Comparison of ENCODE assay signal across 1 cellular context in the genomic region with DNA sequence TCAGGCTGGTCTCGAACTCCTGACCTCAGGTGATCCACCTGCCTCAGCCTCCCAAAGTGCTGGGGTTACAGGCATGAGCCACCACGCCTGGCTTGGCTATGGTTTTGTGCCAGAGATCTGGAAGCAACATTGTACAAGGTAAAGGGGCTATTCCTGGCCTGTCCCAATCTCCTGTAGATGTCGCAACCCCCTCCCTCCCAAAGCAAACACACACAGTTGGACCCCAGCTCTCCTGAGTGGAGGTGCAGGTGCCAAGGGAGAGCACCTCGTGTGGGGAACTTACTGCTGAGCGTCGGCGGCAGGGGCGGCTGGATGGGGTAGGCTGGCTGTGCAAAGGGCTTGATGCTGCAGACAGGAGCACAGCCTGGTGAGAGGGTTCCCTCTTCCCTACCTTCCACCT.
TF ChIP-seq lines count a peak whose summit lies in the region.

No MANE protein-coding gene starts in this region.

TF ChIP-seq in HepG2, 621 proteins besides CTCF, POLR2A, EP300 and RAD21 (continued from another document and continues in another):
- TF ChIP-seq TAF1 (CRISPR knock-in tag; IDR thresholded peaks at IDR 0.05) (no peak), ZC3H13 (CRISPR knock-in tag; IDR thresholded peaks at IDR 0.05) (no peak), MED13 (CRISPR knock-in tag; IDR thresholded peaks at IDR 0.05) (no peak), ARNT (IDR thresholded peaks at IDR 0.05) (no peak), ZNF446 (CRISPR knock-in tag; IDR thresholded peaks at IDR 0.05) (no peak), ZNF34 (CRISPR knock-in tag; IDR thresholded peaks at IDR 0.05; ENCODE audit: borderline replicate concordance) (no peak), ZNF781 (CRISPR knock-in tag; IDR thresholded peaks at IDR 0.05; ENCODE audit: borderline replicate concordance, not compliant biosample characterization) (no peak), ZNF724P (CRISPR knock-in tag; IDR thresholded peaks at IDR 0.05; ENCODE audit: borderline replicate concordance) (no peak), TBX2 (CRISPR knock-in tag; IDR thresholded peaks at IDR 0.05; ENCODE audit: borderline replicate concordance) (no peak), ZNF143 (CRISPR knock-in tag; IDR thresholded peaks at IDR 0.05) (no peak), SIX1 (CRISPR knock-in tag; IDR thresholded peaks at IDR 0.05; ENCODE audit: borderline replicate concordance) (no peak), SP4 (CRISPR knock-in tag; IDR thresholded peaks at IDR 0.05) (no peak), ZNF234 (CRISPR knock-in tag; conservative IDR thresholded peaks at IDR 0.05) (no peak), SP5 (CRISPR knock-in tag; IDR thresholded peaks at IDR 0.05; ENCODE audit: borderline replicate concordance, low read depth) (no peak), AGO2 (optimal IDR thresholded peaks at IDR 0.05; ENCODE audit: low read depth, low read length) (peak; percentile 48), ZNF550 (CRISPR knock-in tag; IDR thresholded peaks at IDR 0.05; ENCODE audit: borderline replicate concordance) (no peak), ZSCAN22 (CRISPR knock-in tag; IDR thresholded peaks at IDR 0.05) (no peak), HNF4A (CRISPR knock-in tag; IDR thresholded peaks at IDR 0.05) (0 out of 2 replicates have a peak, but pooled peaks have one; percentile 11), RFXAP (CRISPR knock-in tag; IDR thresholded peaks at IDR 0.05; ENCODE audit: borderline replicate concordance) (no peak), SOX5 (CRISPR knock-in tag; IDR thresholded peaks at IDR 0.05; ENCODE audit: borderline replicate concordance) (no peak), CEBPG (CRISPR knock-in tag; IDR thresholded peaks at IDR 0.05) (peak; percentile 78), ZFP82 (CRISPR knock-in tag; IDR thresholded peaks at IDR 0.05; ENCODE audit: borderline replicate concordance) (no peak), NPAS2 (CRISPR knock-in tag; IDR thresholded peaks at IDR 0.05; ENCODE audit: borderline replicate concordance) (no peak), PTBP1 (IDR thresholded peaks at IDR 0.05; ENCODE audit: low read depth, low read length, poor library complexity, severe bottlenecking) (no peak), ZNF20 (CRISPR knock-in tag; IDR thresholded peaks at IDR 0.05) (no peak), NCOA1 (CRISPR knock-in tag; IDR thresholded peaks at IDR 0.05) (no peak), SP140L (CRISPR knock-in tag; IDR thresholded peaks at IDR 0.05; ENCODE audit: borderline replicate concordance) (no peak), EEA1 (CRISPR knock-in tag; IDR thresholded peaks at IDR 0.05; ENCODE audit: borderline replicate concordance) (no peak), RBM22 (optimal IDR thresholded peaks at IDR 0.05; ENCODE audit: low read length) (no peak)
- TF ChIP-seq, protein P1, sequence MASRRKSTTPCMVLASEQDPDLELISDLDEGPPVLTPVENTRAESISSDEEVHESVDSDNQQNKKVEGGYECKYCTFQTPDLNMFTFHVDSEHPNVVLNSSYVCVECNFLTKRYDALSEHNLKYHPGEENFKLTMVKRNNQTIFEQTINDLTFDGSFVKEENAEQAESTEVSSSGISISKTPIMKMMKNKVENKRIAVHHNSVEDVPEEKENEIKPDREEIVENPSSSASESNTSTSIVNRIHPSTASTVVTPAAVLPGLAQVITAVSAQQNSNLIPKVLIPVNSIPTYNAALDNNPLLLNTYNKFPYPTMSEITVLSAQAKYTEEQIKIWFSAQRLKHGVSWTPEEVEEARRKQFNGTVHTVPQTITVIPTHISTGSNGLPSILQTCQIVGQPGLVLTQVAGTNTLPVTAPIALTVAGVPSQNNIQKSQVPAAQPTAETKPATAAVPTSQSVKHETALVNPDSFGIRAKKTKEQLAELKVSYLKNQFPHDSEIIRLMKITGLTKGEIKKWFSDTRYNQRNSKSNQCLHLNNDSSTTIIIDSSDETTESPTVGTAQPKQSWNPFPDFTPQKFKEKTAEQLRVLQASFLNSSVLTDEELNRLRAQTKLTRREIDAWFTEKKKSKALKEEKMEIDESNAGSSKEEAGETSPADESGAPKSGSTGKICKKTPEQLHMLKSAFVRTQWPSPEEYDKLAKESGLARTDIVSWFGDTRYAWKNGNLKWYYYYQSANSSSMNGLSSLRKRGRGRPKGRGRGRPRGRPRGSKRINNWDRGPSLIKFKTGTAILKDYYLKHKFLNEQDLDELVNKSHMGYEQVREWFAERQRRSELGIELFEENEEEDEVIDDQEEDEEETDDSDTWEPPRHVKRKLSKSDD (CRISPR knock-in tag; IDR thresholded peaks at IDR 0.05; ENCODE audit: low read depth) = no peak
- TF ChIP-seq, protein P2, sequence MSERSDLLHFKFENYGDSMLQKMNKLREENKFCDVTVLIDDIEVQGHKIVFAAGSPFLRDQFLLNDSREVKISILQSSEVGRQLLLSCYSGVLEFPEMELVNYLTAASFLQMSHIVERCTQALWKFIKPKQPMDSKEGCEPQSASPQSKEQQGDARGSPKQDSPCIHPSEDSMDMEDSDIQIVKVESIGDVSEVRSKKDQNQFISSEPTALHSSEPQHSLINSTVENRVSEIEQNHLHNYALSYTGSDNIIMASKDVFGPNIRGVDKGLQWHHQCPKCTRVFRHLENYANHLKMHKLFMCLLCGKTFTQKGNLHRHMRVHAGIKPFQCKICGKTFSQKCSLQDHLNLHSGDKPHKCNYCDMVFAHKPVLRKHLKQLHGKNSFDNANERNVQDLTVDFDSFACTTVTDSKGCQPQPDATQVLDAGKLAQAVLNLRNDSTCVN (CRISPR knock-in tag; IDR thresholded peaks at IDR 0.05; ENCODE audit: borderline replicate concordance) = no peak
- TF ChIP-seq, protein P3, sequence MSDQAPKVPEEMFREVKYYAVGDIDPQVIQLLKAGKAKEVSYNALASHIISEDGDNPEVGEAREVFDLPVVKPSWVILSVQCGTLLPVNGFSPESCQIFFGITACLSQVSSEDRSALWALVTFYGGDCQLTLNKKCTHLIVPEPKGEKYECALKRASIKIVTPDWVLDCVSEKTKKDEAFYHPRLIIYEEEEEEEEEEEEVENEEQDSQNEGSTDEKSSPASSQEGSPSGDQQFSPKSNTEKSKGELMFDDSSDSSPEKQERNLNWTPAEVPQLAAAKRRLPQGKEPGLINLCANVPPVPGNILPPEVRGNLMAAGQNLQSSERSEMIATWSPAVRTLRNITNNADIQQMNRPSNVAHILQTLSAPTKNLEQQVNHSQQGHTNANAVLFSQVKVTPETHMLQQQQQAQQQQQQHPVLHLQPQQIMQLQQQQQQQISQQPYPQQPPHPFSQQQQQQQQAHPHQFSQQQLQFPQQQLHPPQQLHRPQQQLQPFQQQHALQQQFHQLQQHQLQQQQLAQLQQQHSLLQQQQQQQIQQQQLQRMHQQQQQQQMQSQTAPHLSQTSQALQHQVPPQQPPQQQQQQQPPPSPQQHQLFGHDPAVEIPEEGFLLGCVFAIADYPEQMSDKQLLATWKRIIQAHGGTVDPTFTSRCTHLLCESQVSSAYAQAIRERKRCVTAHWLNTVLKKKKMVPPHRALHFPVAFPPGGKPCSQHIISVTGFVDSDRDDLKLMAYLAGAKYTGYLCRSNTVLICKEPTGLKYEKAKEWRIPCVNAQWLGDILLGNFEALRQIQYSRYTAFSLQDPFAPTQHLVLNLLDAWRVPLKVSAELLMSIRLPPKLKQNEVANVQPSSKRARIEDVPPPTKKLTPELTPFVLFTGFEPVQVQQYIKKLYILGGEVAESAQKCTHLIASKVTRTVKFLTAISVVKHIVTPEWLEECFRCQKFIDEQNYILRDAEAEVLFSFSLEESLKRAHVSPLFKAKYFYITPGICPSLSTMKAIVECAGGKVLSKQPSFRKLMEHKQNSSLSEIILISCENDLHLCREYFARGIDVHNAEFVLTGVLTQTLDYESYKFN (CRISPR knock-in tag; conservative IDR thresholded peaks at IDR 0.05) = no peak
- TF ChIP-seq, protein P4, sequence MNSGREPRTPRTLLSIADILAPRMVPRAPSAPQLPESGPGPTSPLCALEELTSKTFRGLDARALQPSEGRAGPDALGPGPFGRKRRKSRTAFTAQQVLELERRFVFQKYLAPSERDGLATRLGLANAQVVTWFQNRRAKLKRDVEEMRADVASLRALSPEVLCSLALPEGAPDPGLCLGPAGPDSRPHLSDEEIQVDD (CRISPR knock-in tag; IDR thresholded peaks at IDR 0.05; ENCODE audit: borderline replicate concordance) = no peak
- TF ChIP-seq, protein P5, sequence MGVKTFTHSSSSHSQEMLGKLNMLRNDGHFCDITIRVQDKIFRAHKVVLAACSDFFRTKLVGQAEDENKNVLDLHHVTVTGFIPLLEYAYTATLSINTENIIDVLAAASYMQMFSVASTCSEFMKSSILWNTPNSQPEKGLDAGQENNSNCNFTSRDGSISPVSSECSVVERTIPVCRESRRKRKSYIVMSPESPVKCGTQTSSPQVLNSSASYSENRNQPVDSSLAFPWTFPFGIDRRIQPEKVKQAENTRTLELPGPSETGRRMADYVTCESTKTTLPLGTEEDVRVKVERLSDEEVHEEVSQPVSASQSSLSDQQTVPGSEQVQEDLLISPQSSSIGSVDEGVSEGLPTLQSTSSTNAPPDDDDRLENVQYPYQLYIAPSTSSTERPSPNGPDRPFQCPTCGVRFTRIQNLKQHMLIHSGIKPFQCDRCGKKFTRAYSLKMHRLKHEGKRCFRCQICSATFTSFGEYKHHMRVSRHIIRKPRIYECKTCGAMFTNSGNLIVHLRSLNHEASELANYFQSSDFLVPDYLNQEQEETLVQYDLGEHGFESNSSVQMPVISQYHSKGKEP (CRISPR knock-in tag; IDR thresholded peaks at IDR 0.05) = no peak
- TF ChIP-seq, protein P6, sequence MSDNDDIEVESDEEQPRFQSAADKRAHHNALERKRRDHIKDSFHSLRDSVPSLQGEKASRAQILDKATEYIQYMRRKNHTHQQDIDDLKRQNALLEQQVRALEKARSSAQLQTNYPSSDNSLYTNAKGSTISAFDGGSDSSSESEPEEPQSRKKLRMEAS (IDR thresholded peaks at IDR 0.05) = peak; percentile 39; the same call in 1 of the 2 replicates
- TF ChIP-seq, protein P7, sequence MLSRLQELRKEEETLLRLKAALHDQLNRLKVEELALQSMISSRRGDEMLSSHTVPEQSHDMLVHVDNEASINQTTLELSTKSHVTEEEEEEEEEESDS (CRISPR knock-in tag; IDR thresholded peaks at IDR 0.05; ENCODE audit: borderline replicate concordance) = no peak
- TF ChIP-seq, protein P8, sequence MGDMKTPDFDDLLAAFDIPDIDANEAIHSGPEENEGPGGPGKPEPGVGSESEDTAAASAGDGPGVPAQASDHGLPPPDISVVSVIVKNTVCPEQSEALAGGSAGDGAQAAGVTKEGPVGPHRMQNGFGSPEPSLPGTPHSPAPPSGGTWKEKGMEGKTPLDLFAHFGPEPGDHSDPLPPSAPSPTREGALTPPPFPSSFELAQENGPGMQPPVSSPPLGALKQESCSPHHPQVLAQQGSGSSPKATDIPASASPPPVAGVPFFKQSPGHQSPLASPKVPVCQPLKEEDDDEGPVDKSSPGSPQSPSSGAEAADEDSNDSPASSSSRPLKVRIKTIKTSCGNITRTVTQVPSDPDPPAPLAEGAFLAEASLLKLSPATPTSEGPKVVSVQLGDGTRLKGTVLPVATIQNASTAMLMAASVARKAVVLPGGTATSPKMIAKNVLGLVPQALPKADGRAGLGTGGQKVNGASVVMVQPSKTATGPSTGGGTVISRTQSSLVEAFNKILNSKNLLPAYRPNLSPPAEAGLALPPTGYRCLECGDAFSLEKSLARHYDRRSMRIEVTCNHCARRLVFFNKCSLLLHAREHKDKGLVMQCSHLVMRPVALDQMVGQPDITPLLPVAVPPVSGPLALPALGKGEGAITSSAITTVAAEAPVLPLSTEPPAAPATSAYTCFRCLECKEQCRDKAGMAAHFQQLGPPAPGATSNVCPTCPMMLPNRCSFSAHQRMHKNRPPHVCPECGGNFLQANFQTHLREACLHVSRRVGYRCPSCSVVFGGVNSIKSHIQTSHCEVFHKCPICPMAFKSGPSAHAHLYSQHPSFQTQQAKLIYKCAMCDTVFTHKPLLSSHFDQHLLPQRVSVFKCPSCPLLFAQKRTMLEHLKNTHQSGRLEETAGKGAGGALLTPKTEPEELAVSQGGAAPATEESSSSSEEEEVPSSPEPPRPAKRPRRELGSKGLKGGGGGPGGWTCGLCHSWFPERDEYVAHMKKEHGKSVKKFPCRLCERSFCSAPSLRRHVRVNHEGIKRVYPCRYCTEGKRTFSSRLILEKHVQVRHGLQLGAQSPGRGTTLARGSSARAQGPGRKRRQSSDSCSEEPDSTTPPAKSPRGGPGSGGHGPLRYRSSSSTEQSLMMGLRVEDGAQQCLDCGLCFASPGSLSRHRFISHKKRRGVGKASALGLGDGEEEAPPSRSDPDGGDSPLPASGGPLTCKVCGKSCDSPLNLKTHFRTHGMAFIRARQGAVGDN (CRISPR knock-in tag; IDR thresholded peaks at IDR 0.05) = peak; percentile 52; the same call in 1 of the 2 replicates
- TF ChIP-seq, protein P9, sequence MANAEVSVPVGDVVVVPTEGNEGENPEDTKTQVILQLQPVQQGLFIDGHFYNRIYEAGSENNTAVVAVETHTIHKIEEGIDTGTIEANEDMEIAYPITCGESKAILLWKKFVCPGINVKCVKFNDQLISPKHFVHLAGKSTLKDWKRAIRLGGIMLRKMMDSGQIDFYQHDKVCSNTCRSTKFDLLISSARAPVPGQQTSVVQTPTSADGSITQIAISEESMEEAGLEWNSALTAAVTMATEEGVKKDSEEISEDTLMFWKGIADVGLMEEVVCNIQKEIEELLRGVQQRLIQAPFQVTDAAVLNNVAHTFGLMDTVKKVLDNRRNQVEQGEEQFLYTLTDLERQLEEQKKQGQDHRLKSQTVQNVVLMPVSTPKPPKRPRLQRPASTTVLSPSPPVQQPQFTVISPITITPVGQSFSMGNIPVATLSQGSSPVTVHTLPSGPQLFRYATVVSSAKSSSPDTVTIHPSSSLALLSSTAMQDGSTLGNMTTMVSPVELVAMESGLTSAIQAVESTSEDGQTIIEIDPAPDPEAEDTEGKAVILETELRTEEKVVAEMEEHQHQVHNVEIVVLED (CRISPR knock-in tag; IDR thresholded peaks at IDR 0.05; ENCODE audit: borderline replicate concordance) = no peak
- TF ChIP-seq, protein P10, sequence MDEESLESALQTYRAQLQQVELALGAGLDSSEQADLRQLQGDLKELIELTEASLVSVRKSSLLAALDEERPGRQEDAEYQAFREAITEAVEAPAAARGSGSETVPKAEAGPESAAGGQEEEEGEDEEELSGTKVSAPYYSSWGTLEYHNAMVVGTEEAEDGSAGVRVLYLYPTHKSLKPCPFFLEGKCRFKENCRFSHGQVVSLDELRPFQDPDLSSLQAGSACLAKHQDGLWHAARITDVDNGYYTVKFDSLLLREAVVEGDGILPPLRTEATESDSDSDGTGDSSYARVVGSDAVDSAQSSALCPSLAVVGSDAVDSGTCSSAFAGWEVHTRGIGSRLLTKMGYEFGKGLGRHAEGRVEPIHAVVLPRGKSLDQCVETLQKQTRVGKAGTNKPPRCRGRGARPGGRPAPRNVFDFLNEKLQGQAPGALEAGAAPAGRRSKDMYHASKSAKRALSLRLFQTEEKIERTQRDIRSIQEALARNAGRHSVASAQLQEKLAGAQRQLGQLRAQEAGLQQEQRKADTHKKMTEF (CRISPR knock-in tag; IDR thresholded peaks at IDR 0.05) = no peak
- TF ChIP-seq, protein P11, sequence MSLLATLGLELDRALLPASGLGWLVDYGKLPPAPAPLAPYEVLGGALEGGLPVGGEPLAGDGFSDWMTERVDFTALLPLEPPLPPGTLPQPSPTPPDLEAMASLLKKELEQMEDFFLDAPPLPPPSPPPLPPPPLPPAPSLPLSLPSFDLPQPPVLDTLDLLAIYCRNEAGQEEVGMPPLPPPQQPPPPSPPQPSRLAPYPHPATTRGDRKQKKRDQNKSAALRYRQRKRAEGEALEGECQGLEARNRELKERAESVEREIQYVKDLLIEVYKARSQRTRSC (CRISPR knock-in tag; IDR thresholded peaks at IDR 0.05; ENCODE audit: low read depth) = no peak
- TF ChIP-seq, protein P12, sequence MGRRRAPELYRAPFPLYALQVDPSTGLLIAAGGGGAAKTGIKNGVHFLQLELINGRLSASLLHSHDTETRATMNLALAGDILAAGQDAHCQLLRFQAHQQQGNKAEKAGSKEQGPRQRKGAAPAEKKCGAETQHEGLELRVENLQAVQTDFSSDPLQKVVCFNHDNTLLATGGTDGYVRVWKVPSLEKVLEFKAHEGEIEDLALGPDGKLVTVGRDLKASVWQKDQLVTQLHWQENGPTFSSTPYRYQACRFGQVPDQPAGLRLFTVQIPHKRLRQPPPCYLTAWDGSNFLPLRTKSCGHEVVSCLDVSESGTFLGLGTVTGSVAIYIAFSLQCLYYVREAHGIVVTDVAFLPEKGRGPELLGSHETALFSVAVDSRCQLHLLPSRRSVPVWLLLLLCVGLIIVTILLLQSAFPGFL (CRISPR knock-in tag; IDR thresholded peaks at IDR 0.05) = no peak
